In genomic region chr20:38728911-38729642, GRCh38 we compare ENCODE assay signal across 1 cellular context.
TF ChIP-seq lines count a peak whose summit lies in the region.

No MANE protein-coding gene starts in this region.

TF ChIP-seq in GM12878, 131 proteins besides CTCF, POLR2A, EP300 and RAD21 (continued from another document):
- TF ChIP-seq MYC (IDR thresholded peaks at IDR 0.05; ENCODE audit: insufficient read depth, insufficient read length, insufficient replicate concordance, low read length, severe bottlenecking) (no peak), NR2F1 (conservative IDR thresholded peaks at IDR 0.05) (no peak), SUZ12 (IDR thresholded peaks at IDR 0.05; ENCODE audit: unreplicated experiment) (peak; percentile 85), EZH2 (IDR thresholded peaks at IDR 0.05; ENCODE audit: borderline replicate concordance, control insufficient read depth, low read depth, low read length) (0 out of 2 replicates have a peak, but pooled peaks have one; percentile 48)
TF ChIP-seq in GM12878: peak in this region for 2.
